In genomic region chr12:29782821-29783772, GRCh38 we compare ENCODE assay signal across 8 cellular contexts. TPM values are rescaled to one million over a fixed set of nuclear protein-coding genes. Genes with fewer than 3 reads are reported as not detected.
DNase-seq lines count a peak whose midpoint lies in the region; ATAC-seq, FAIRE-seq and TF ChIP-seq lines count a peak whose summit lies in the region.

No MANE protein-coding gene starts in this region.

- intact Hi-C loops in GM12878 (cut with micrococcal nuclease; ENCODE audit: unreplicated experiment) (loop anchor here (2.0 to 5.0 kb wide), 2 partner anchors 91 to 230 kb away; no protein-coding TSS in a partner anchor), spleen (cut with DNase I; ENCODE audit: low total_unique reads) (loop anchor here (10.0 kb wide), 1 partner anchor 258 kb away; no protein-coding TSS in a partner anchor)

- H3K79me2 ChIP-seq in MM.1S (ENCODE audit: low read length) (peaks cover 43% of the 10 kb centered on the region), GM12878 (ENCODE audit: control insufficient read depth, insufficient read depth, low read length) (no peaks in the 10 kb centered on the region)

- peaks cover 17% of the 10 kb centered on the region for H3F3A ChIP-seq in MM.1S (ENCODE audit: insufficient read depth, low read length)

- TF ChIP-seq POLR2A in GM12878 (IDR thresholded peaks at IDR 0.05; ENCODE audit: low read depth, low read length) (no peak), spleen (IDR thresholded peaks at IDR 0.05) (no peak)

- H3K9me3 ChIP-seq in MM.1S (replicated peaks; ENCODE audit: insufficient read depth, low read length), result no peaks in the 10 kb centered on the region
- H3K9me3 ChIP-seq in GM12878 (replicated peaks; ENCODE audit: control insufficient read depth, insufficient read depth, low read length), result no peaks in the 10 kb centered on the region; the same call in 2 of the 3 replicates
- peaks cover 0 to 7% (median 0%) of the 10 kb centered on the region in 8 donors for H3K9me3 ChIP-seq in spleen

- H3K36me3 ChIP-seq in BJ (ENCODE audit: control insufficient read depth, insufficient read depth, low read length), result no peaks in the 10 kb centered on the region
- no peaks in the 10 kb centered on the region for H3K36me3 ChIP-seq in MM.1S (replicated peaks; ENCODE audit: insufficient read depth, low read length)
- H3K36me3 ChIP-seq in GM12878 (ENCODE audit: control insufficient read depth in 2 of 2, insufficient read depth in 2 of 2, low read length in 1 of 2), result no peaks in the 10 kb centered on the region
- no peaks in the 10 kb centered on the region for H3K36me3 ChIP-seq in spleen

- H3K4me1 ChIP-seq in MM.1S (ENCODE audit: low read length), result no peaks in the 10 kb centered on the region
- no peaks in the 10 kb centered on the region for H3K4me1 ChIP-seq in GM12878 (ENCODE audit: control insufficient read depth, insufficient read depth, low read length)
- H3K4me1 ChIP-seq in spleen, result peaks cover 0 to 34% (median 2%) of the 10 kb centered on the region in 6 donors

- DNase-seq in BJ (ENCODE audit: low read depth), result no peak
- peak; percentile 49 for DNase-seq in MM.1S
- no peak for DNase-seq in GM12878 (ENCODE audit: low read depth, low spot score)
- DNase-seq in iris pigment epithelial cell (ENCODE audit: low read depth), result peak; percentile 56
- DNase-seq in spleen, result peak; percentile 87
- no peak for DNase-seq in stimulated activated CD4-positive, alpha-beta T cell treated with anti-CD3 and anti-CD28 coated beads, Interleukin-4, amount 100 ng/mL, for 24 hours
- DNase-seq in D721Med (ENCODE audit: insufficient read length, low spot score), result no peak

- POLR2A ChIA-PET in BJ (lab: Charles Lee), result no interaction called here
- POLR2A ChIA-PET in GM12878 (lab: Charles Lee), result interaction anchor here (0.6 to 1.3 kb wide), 8 partner anchors 32 to 351 kb away, joined by 3 to 8 read pairs (median 4); no protein-coding TSS in a partner anchor

- H2AFZ ChIP-seq in MM.1S (ENCODE audit: low read length), result peak overlapping the region; percentile 96
- no peak overlapping the region; the same call in 1 of the 2 replicates for H2AFZ ChIP-seq in GM12878 (ENCODE audit: control insufficient read depth, low read depth, low read length)

- in situ Hi-C loops in GM12878 (cut with MboI), result no loop called here

- SMC1A ChIA-PET in GM12878 (lab: Charles Lee; ENCODE audit: uncharacterized antibody, unreplicated experiment), result interaction anchor here (0.7 to 7.0 kb wide), 21 partner anchors 14 to 230 kb away, joined by 3 to 87 read pairs (median 5); no protein-coding TSS in a partner anchor

- FAIRE-seq in GM12878 (lab: Jason Lieb, UNC), result no peak
- no peak for FAIRE-seq in D721Med (lab: Jason Lieb, UNC)

- no TSS peak for BruUV-seq in GM12878 (replicated peaks; lab: Mats Ljungman, UMichigan)

- 43% methylated on average over 43 of the region's 82 CpGs for WGBS in GM12878 (ENCODE audit: insufficient coverage, insufficient replicate concordance, low lambda C conversion rate, missing lambda C conversion rate)
- 1 to 5% (median 3%) methylated on average over 43 to 82 of the region's 82 CpGs for WGBS in spleen, 5 donors

- no peaks in the 10 kb centered on the region for H4K20me1 ChIP-seq in MM.1S (ENCODE audit: insufficient read depth, low read length)
- H4K20me1 ChIP-seq in GM12878 (ENCODE audit: control insufficient read depth, insufficient read depth), result no peaks in the 10 kb centered on the region

- TF ChIP-seq RAD21 in GM12878 (IDR thresholded peaks at IDR 0.05; ENCODE audit: insufficient read depth, low read depth, low read length), result no peak

- H3K27ac ChIP-seq in MM.1S (ENCODE audit: low read length) (peak overlapping the region; percentile 71), GM12878 (ENCODE audit: control insufficient read depth, insufficient read depth) (no peak overlapping the region), spleen (peak overlapping the region; percentile 73 to 90 (median 86))

- H3K27me3 ChIP-seq in BJ (ENCODE audit: control insufficient read depth, insufficient read depth, low read length), result peaks cover 8% of the 10 kb centered on the region
- no peaks in the 10 kb centered on the region for H3K27me3 ChIP-seq in MM.1S (replicated peaks; ENCODE audit: insufficient read depth, low read length)
- no peaks in the 10 kb centered on the region for H3K27me3 ChIP-seq in GM12878 (replicated peaks in 1 of 2; ENCODE audit: control insufficient read depth in 2 of 2, insufficient read depth in 2 of 2, low read length in 1 of 2)
- peaks cover 0 to 64% (median 13%) of the 10 kb centered on the region in 7 donors for H3K27me3 ChIP-seq in spleen (replicated peaks in 1 of 7)

- ATAC-seq in GM21360 (IDR thresholded peaks at IDR 0.05; ENCODE audit: unreplicated experiment), result peak; percentile 20
- peak; percentile 44 for ATAC-seq in GM12878

- TF ChIP-seq EP300 in GM12878 (IDR thresholded peaks at IDR 0.05; ENCODE audit: borderline replicate concordance in 1 of 2, control insufficient read depth in 1 of 2, low read depth in 2 of 2, low read length in 2 of 2), result no peak

- TF ChIP-seq CTCF in BJ (IDR thresholded peaks at IDR 0.05; ENCODE audit: insufficient read depth, low read depth, low read length), result no peak
- no peak for TF ChIP-seq CTCF in MM.1S (IDR thresholded peaks at IDR 0.05; ENCODE audit: low read length)
- TF ChIP-seq CTCF in GM12878 (IDR thresholded peaks at IDR 0.05 in 2 of 3, conservative IDR thresholded peaks at IDR 0.05 in 1 of 3; ENCODE audit: control insufficient read depth in 2 of 3, extremely low read depth in 1 of 3, insufficient read depth in 1 of 3, low read depth in 3 of 3, low read length in 3 of 3), result no peak
- no peak for TF ChIP-seq CTCF in spleen (IDR thresholded peaks at IDR 0.05 in 8 of 11, conservative IDR thresholded peaks at IDR 0.05 in 3 of 11)
- TF ChIP-seq CTCF in D721Med (IDR thresholded peaks at IDR 0.05; ENCODE audit: insufficient read depth, missing control alignments), result no peak

- RAD21 ChIA-PET in GM12878 (lab: Charles Lee; ENCODE audit: unreplicated experiment), result interaction anchor here (0.8 to 5.4 kb wide), 14 partner anchors 15 to 264 kb away, joined by 3 to 28 read pairs (median 4); no protein-coding TSS in a partner anchor

- H3K9me2 ChIP-seq in MM.1S (replicated peaks; ENCODE audit: insufficient read depth, low read length), result no peaks in the 10 kb centered on the region

- peak overlapping the region; percentile 76 for H3K4me2 ChIP-seq in MM.1S (ENCODE audit: low read depth, low read length)
- peak overlapping the region; percentile 54; the same call in 1 of the 2 replicates for H3K4me2 ChIP-seq in GM12878 (ENCODE audit: control insufficient read depth, insufficient read depth)

- H3K9ac ChIP-seq in MM.1S (ENCODE audit: low read length) (peak overlapping the region; percentile 78), GM12878 (ENCODE audit: control insufficient read depth, insufficient read depth, low read length) (no peak overlapping the region; the same call in 1 of the 2 replicates)

- H3K4me3 ChIP-seq in BJ (ENCODE audit: low read depth, low read length) (peak overlapping the region; percentile 59), MM.1S (ENCODE audit: low read length) (peak overlapping the region; percentile 95), GM12878 (peak overlapping the region; percentile 50), spleen (peak overlapping the region; percentile 45 to 83 (median 66))

- CTCF ChIA-PET in BJ (lab: Yijun Ruan, JAX), result interaction anchor here (0.9 to 2.2 kb wide), 3 partner anchors 14 to 230 kb away, joined by 3 to 5 read pairs (median 4); no protein-coding TSS in a partner anchor
- CTCF ChIA-PET in GM12878 (lab: Yijun Ruan, JAX), result interaction anchor here (0.9 to 2.2 kb wide), 6 partner anchors 10 to 263 kb away, joined by 3 to 9 read pairs (median 4); no protein-coding TSS in a partner anchor

TF ChIP-seq in GM12878, 131 proteins besides CTCF, POLR2A, EP300 and RAD21 (continues in another document):
- TF ChIP-seq, protein P1, sequence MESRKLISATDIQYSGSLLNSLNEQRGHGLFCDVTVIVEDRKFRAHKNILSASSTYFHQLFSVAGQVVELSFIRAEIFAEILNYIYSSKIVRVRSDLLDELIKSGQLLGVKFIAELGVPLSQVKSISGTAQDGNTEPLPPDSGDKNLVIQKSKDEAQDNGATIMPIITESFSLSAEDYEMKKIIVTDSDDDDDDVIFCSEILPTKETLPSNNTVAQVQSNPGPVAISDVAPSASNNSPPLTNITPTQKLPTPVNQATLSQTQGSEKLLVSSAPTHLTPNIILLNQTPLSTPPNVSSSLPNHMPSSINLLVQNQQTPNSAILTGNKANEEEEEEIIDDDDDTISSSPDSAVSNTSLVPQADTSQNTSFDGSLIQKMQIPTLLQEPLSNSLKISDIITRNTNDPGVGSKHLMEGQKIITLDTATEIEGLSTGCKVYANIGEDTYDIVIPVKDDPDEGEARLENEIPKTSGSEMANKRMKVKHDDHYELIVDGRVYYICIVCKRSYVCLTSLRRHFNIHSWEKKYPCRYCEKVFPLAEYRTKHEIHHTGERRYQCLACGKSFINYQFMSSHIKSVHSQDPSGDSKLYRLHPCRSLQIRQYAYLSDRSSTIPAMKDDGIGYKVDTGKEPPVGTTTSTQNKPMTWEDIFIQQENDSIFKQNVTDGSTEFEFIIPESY (IDR thresholded peaks at IDR 0.05), result 0 out of 2 replicates have a peak, but pooled peaks have one; percentile 22
- TF ChIP-seq KAT2A (conservative IDR thresholded peaks at IDR 0.05; ENCODE audit: control insufficient read depth, low read depth, low read length) (no peak), NBN (IDR thresholded peaks at IDR 0.05) (no peak), TCF3 (IDR thresholded peaks at IDR 0.05; ENCODE audit: borderline replicate concordance, insufficient read depth, low read depth, low read length) (no peak)

RNA-seq across cellular contexts. Expression of gene TMTC1, which starts 0.6 kb away (rescaled TPM):
- 21.8 and 22.5 TPM in 2 replicates for polyA plus RNA-seq in BJ (2011; rRNA removed)
- 31.2 and 35.7 TPM in 2 replicates for polyA minus RNA-seq in BJ (2011; rRNA and poly(A)+ RNA removed)
- total RNA-seq in GM12878 (2013; cell fraction: nucleolus; rRNA removed), result 87.2 and 91.5 TPM in 2 replicates
- 1.2 and 1.4 TPM in 2 replicates for total RNA-seq in GM12878 (2014; rRNA removed)
- 0.81 and 0.88 TPM in 2 replicates for total RNA-seq in GM12878 (2014; rRNA removed; fragmentation: Illumina TruSeq; extraction: Trizol)
- total RNA-seq in GM12878 (2021), result 0.69 and 0.93 TPM in 2 replicates
- 0.16 TPM for polyA plus RNA-seq in GM12878 (2011; ENCODE audit: low read depth)
- polyA plus RNA-seq in GM12878 (2011; rRNA removed), result 20.9 and 22.9 TPM in 2 replicates
- polyA plus RNA-seq in GM12878 (2011; cell fraction: cytosol; rRNA removed), result 14.7 and 15.3 TPM in 2 replicates
- polyA plus RNA-seq in GM12878 (2011; cell fraction: nucleus; rRNA removed), result 12.9 and 14.5 TPM in 2 replicates
- 0.16 and 0.34 TPM in 2 replicates for polyA plus RNA-seq in GM12878 (2012)
- 0.38 and 0.68 TPM in 2 replicates for polyA plus RNA-seq in GM12878 (2014; fragmentation: Illumina TruSeq; extraction: Trizol)
- under 1 TPM; 0.10 to 0.16 TPM for polyA plus RNA-seq in GM12878 (2014; fragmentation: Nextera tagmentation; extraction: Ambion mirVana)
- polyA plus RNA-seq in GM12878 (2014; rRNA removed), result 0.41 and 0.67 TPM in 2 replicates
- under 1 TPM; 0.19 to 0.46 TPM for polyA plus RNA-seq in GM12878 (2016; fragmentation: Nextera tagmentation; extraction: Ambion mirVana)
- polyA minus RNA-seq in GM12878 (2011; rRNA and poly(A)+ RNA removed), result 66.1 and 67.7 TPM in 2 replicates
- polyA minus RNA-seq in GM12878 (2011; cell fraction: cytosol; rRNA and poly(A)+ RNA removed), result 13.4 and 16.8 TPM in 2 replicates
- polyA minus RNA-seq in GM12878 (2011; cell fraction: nucleus; rRNA and poly(A)+ RNA removed), result 39.3 and 71.8 TPM in 2 replicates
- 100 to 1,000 TPM in 6 of 7 donors, 10 to 100 TPM in 1; 95.7 to 210 (median 154) TPM for total RNA-seq in spleen
- polyA plus RNA-seq in spleen, result 1 to 10 TPM; 3.4 to 9.5 (median 5.2) TPM

Comparison
In these comparisons a context has a peak if more than half of its experiments do, and no peak if none do; other contexts are left out.
1. DNase-seq: peak in MM.1S (single experiment), iris pigment epithelial cell (single experiment) and spleen (single experiment); none in BJ (single experiment), GM12878 (single experiment), stimulated activated CD4-positive, alpha-beta T cell treated with anti-CD3 and anti-CD28 coated beads, Interleukin-4, amount 100 ng/mL, for 24 hours (single experiment) and D721Med (single experiment).
2. Peak in every context shown above with its lines, with median percentiles within 50 percentile points of each other: H3K4me3 ChIP-seq.